24 cellular contexts compared by ENCODE assay signal in the genomic region with DNA sequence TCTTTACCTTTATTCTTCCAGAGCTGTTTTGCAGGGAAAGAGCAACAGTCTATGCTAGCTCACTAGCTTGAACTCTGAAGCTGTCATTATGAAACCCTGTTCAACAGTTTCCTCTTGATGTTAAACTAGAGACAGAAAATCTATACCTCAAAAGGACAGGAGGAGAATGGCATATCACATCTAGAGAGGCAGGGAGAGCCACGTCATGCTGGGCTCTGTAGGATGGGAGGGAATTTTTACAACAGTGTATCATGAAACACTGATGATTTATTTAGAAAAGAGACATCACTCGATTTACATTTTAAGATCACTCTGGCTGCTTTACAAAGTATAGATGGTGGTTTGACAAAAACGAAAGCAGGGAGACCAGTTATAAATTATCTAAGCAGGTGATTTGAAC.
"Had no signal": no experiment of that assay in that cellular context is flagged by ENCODE, and none has a peak within 500 bp of the region (broad histone marks: within the 10 kb centered on the region; RNA-seq: fewer than 3 reads in every experiment).

No MANE protein-coding gene starts in this region.

- H3K36me3 Mint-ChIP-seq: activated naive CD8-positive, alpha-beta T cell; T-cell had no signal

- DNase-seq: activated B cell treated with CpG ODN at 0.5 μM for 24 hours; activated CD4-positive, alpha-beta T cell treated with anti-CD3 and anti-CD28 coated beads for 4 hours; activated CD8-positive, alpha-beta memory T cell treated with anti-CD3 and anti-CD28 coated beads, Interleukin-2, amount 50 U/mL, for 48 hours; activated naive CD4-positive, alpha-beta T cell; amniotic stem cell; colonic mucosa; dorsolateral prefrontal cortex; effector memory CD8-positive, alpha-beta T cell; esophagus squamous epithelium; left cardiac atrium; nucleus accumbens; right cardiac atrium; T-cell; T1000; testis; trophoblast cell; uterus had no signal

- H3K4me1 ChIP-seq: colonic mucosa, esophagus squamous epithelium, gastroesophageal sphincter, parathyroid adenoma, testis, uterus had no signal

- H3K4me1 Mint-ChIP-seq: activated B cell treated with CpG ODN at 0.5 μM for 24 hours, memory B cell, T-cell had no signal

- H3K9ac ChIP-seq: parathyroid adenoma had no signal

- H3K4me3 Mint-ChIP-seq: activated B cell treated with CpG ODN at 0.5 μM for 24 hours; activated naive CD8-positive, alpha-beta T cell; activated T-helper 1 cell treated with anti-CD3 and anti-CD28 coated beads, Interleukin-12 subunit alpha, Interleukin-12 subunit beta, Interleukin-2, Interleukin-4 antibody, amounts not matched to agents 30 ng/mL and 10 ng/mL and 1 ng/mL, durations not matched to agents 14 hours and 24 hours and 36 hours; effector memory CD8-positive, alpha-beta T cell; memory B cell; T-cell had no signal

- H3K79me2 ChIP-seq: parathyroid adenoma had no signal

- H3K4me3 ChIP-seq: colonic mucosa, dorsolateral prefrontal cortex, esophagus squamous epithelium, gastroesophageal sphincter, testis, uterus had no signal

- H3K27me3 ChIP-seq: colonic mucosa, testis, uterus had no signal

- ATAC-seq: effector memory CD8-positive, alpha-beta T cell; gastroesophageal sphincter; left cardiac atrium; right cardiac atrium; T-cell had no signal

- H3K27ac Mint-ChIP-seq: activated B cell treated with CpG ODN at 0.5 μM for 24 hours; activated naive CD8-positive, alpha-beta T cell; activated T-helper 1 cell treated with anti-CD3 and anti-CD28 coated beads, Interleukin-12 subunit alpha, Interleukin-12 subunit beta, Interleukin-2, Interleukin-4 antibody, amounts not matched to agents 30 ng/mL and 10 ng/mL and 1 ng/mL, durations not matched to agents 14 hours and 24 hours and 36 hours; effector memory CD8-positive, alpha-beta T cell; memory B cell; T-cell had no signal

- H3K27ac ChIP-seq: colonic mucosa, esophagus squamous epithelium, gastroesophageal sphincter, parathyroid adenoma, testis, uterus had no signal

- H2AFZ ChIP-seq: parathyroid adenoma had no signal

- H3K9me3 Mint-ChIP-seq: effector memory CD8-positive, alpha-beta T cell had no signal

- FAIRE-seq: endothelial cell of umbilical vein, islet of Langerhans had no signal

- H3K36me3 ChIP-seq: colonic mucosa, esophagus squamous epithelium, gastroesophageal sphincter, uterus had no signal

- H3K9me3 ChIP-seq: colonic mucosa, esophagus squamous epithelium, gastroesophageal sphincter, testis, uterus had no signal
